Comparison of ENCODE assay signal across 1 cellular context in genomic region chr3:52056968-52057805, GRCh38.
TF ChIP-seq lines count a peak whose summit lies in the region.

No MANE protein-coding gene starts in this region.

TF ChIP-seq in HepG2, 621 proteins besides CTCF, POLR2A, EP300 and RAD21 (continued from another document and continues in another):
- no peak for TF ChIP-seq ZBTB44 (CRISPR knock-in tag; IDR thresholded peaks at IDR 0.05)
- TF ChIP-seq MATR3 (CRISPR knock-in tag; IDR thresholded peaks at IDR 0.05), result no peak
- TF ChIP-seq FOXJ3 (CRISPR knock-in tag; IDR thresholded peaks at IDR 0.05; ENCODE audit: borderline replicate concordance), result no peak
- TF ChIP-seq FUBP1 (CRISPR knock-in tag; IDR thresholded peaks at IDR 0.05; ENCODE audit: borderline replicate concordance), result no peak
- TF ChIP-seq ZNF7 (CRISPR knock-in tag; IDR thresholded peaks at IDR 0.05), result no peak
- TF ChIP-seq HMG20B (CRISPR knock-in tag; conservative IDR thresholded peaks at IDR 0.05), result no peak
- TF ChIP-seq JUND (CRISPR knock-in tag; IDR thresholded peaks at IDR 0.05), result no peak
- no peak for TF ChIP-seq SMC3 (IDR thresholded peaks at IDR 0.05; ENCODE audit: low read length)
- peak; percentile 22; the same call in 1 of the 2 replicates for TF ChIP-seq ZFY (CRISPR knock-in tag; IDR thresholded peaks at IDR 0.05)
- no peak for TF ChIP-seq MAFF (IDR thresholded peaks at IDR 0.05; ENCODE audit: low read depth, low read length)
- TF ChIP-seq ZSCAN20 (CRISPR knock-in tag; IDR thresholded peaks at IDR 0.05; ENCODE audit: borderline replicate concordance), result no peak
- TF ChIP-seq ZSCAN25 (CRISPR knock-in tag; IDR thresholded peaks at IDR 0.05), result no peak
- TF ChIP-seq ZFP62 (CRISPR knock-in tag; IDR thresholded peaks at IDR 0.05), result no peak
- no peak for TF ChIP-seq ASH2L (IDR thresholded peaks at IDR 0.05; ENCODE audit: insufficient read length, low read depth, low read length)
- TF ChIP-seq ZSCAN22 (CRISPR knock-in tag; IDR thresholded peaks at IDR 0.05), result no peak
- no peak for TF ChIP-seq PHF5A (CRISPR knock-in tag; IDR thresholded peaks at IDR 0.05; ENCODE audit: low read depth, unreplicated experiment)
- TF ChIP-seq HMGA1 (CRISPR knock-in tag; conservative IDR thresholded peaks at IDR 0.05), result no peak
- TF ChIP-seq MBD4 (IDR thresholded peaks at IDR 0.05; ENCODE audit: borderline replicate concordance, low read length), result no peak
- no peak for TF ChIP-seq ZNF383 (CRISPR knock-in tag; IDR thresholded peaks at IDR 0.05; ENCODE audit: borderline replicate concordance)
- no peak for TF ChIP-seq ZSCAN31 (CRISPR knock-in tag; IDR thresholded peaks at IDR 0.05; ENCODE audit: low read depth)
- 0 out of 2 replicates have a peak, but pooled peaks have one; percentile 40 for TF ChIP-seq SMAD3 (CRISPR knock-in tag; IDR thresholded peaks at IDR 0.05)
- TF ChIP-seq RERE (CRISPR knock-in tag; IDR thresholded peaks at IDR 0.05; ENCODE audit: low read depth), result no peak
- TF ChIP-seq KDM2A (CRISPR knock-in tag; IDR thresholded peaks at IDR 0.05; ENCODE audit: borderline replicate concordance, low read depth), result peak; percentile 70
- TF ChIP-seq KDM4B (CRISPR knock-in tag; IDR thresholded peaks at IDR 0.05), result no peak
- TF ChIP-seq ZNF276 (CRISPR knock-in tag; IDR thresholded peaks at IDR 0.05; ENCODE audit: low read depth), result no peak
- TF ChIP-seq REST (IDR thresholded peaks at IDR 0.05; ENCODE audit: borderline replicate concordance in 1 of 2, low read depth in 1 of 2, low read length in 2 of 2), result no peak
- no peak for TF ChIP-seq ZBTB42 (CRISPR knock-in tag; IDR thresholded peaks at IDR 0.05)
- no peak for TF ChIP-seq ZNF30 (CRISPR knock-in tag; IDR thresholded peaks at IDR 0.05)
- no peak for TF ChIP-seq ZBTB33 (CRISPR knock-in tag; IDR thresholded peaks at IDR 0.05)
- TF ChIP-seq MED8 (CRISPR knock-in tag; IDR thresholded peaks at IDR 0.05; ENCODE audit: insufficient replicate concordance), result no peak
- TF ChIP-seq ZNF282 (IDR thresholded peaks at IDR 0.05; ENCODE audit: partially characterized antibody), result no peak
- no peak; the same call in 1 of the 2 replicates for TF ChIP-seq MED13 (CRISPR knock-in tag; IDR thresholded peaks at IDR 0.05)
- TF ChIP-seq NPAS2 (CRISPR knock-in tag; IDR thresholded peaks at IDR 0.05; ENCODE audit: borderline replicate concordance), result no peak
- TF ChIP-seq TCF7L2 (IDR thresholded peaks at IDR 0.05; ENCODE audit: low read depth, low read length), result no peak
- peak; percentile 48; the same call in 1 of the 2 replicates for TF ChIP-seq SOX5 (CRISPR knock-in tag; IDR thresholded peaks at IDR 0.05; ENCODE audit: borderline replicate concordance)
- TF ChIP-seq IKZF5 (CRISPR knock-in tag; IDR thresholded peaks at IDR 0.05), result no peak
- TF ChIP-seq ZNF597 (CRISPR knock-in tag; IDR thresholded peaks at IDR 0.05), result no peak
- TF ChIP-seq FOSL2 (CRISPR knock-in tag; IDR thresholded peaks at IDR 0.05), result 0 out of 2 replicates have a peak, but pooled peaks have one; percentile 17
- TF ChIP-seq TEAD3 (CRISPR knock-in tag; optimal IDR thresholded peaks at IDR 0.05; ENCODE audit: borderline replicate concordance), result peak; percentile 15
- no peak for TF ChIP-seq E2F5 (CRISPR knock-in tag; conservative IDR thresholded peaks at IDR 0.05)
- no peak for TF ChIP-seq HNF4A (CRISPR knock-in tag; IDR thresholded peaks at IDR 0.05)
- 0 out of 2 replicates have a peak, but pooled peaks have one; percentile 38 for TF ChIP-seq ZNF232 (CRISPR knock-in tag; IDR thresholded peaks at IDR 0.05; ENCODE audit: borderline replicate concordance)
- peak; percentile 11; the same call in 1 of the 2 replicates for TF ChIP-seq FOXC1 (CRISPR knock-in tag; IDR thresholded peaks at IDR 0.05; ENCODE audit: borderline replicate concordance)
- no peak for TF ChIP-seq DNMT3B (CRISPR knock-in tag; conservative IDR thresholded peaks at IDR 0.05)
- peak; percentile 69 for TF ChIP-seq CCAR2 (optimal IDR thresholded peaks at IDR 0.05; ENCODE audit: low read depth, low read length)
- 0 out of 2 replicates have a peak, but pooled peaks have one; percentile 29 for TF ChIP-seq MIXL1 (CRISPR knock-in tag; IDR thresholded peaks at IDR 0.05)
